8 cellular contexts compared by ENCODE assay signal in genomic region chr7:90157331-90157730, GRCh38. TPM values are rescaled to one million over a fixed set of nuclear protein-coding genes. Genes with fewer than 3 reads are reported as not detected.
DNase-seq lines count a peak whose midpoint lies in the region; ATAC-seq, FAIRE-seq and TF ChIP-seq lines count a peak whose summit lies in the region.
"Not testable (repeated sequence)": the region's sequence is repeated elsewhere in the genome, so short reads cannot be mapped to it uniquely, and the experiment has no call there.
"Had no signal": no experiment of that assay in that cellular context is flagged by ENCODE, and none has a peak within 500 bp of the region (broad histone marks: within the 10 kb centered on the region; RNA-seq: fewer than 3 reads in every experiment).

No MANE protein-coding gene starts in this region.

- peak overlapping the region; percentile 45 for H3K4me3 Mint-ChIP-seq in natural killer cell treated with Interleukin-12 subunit alpha and Interleukin-12 subunit beta and Interleukin-15 and Interleukin-18, amount 100 ng/mL, for 72 hours

- not testable (repeated sequence) for TF ChIP-seq CTCF in LNCaP clone FGC (IDR thresholded peaks at IDR 0.05; ENCODE audit: control insufficient read depth, extremely low read depth, insufficient read depth)

- FAIRE-seq in GM19239 (lab: Jason Lieb, UNC), result peak; percentile 40

- peak overlapping the region; percentile 47 for H3K9ac ChIP-seq in SK-N-MC (ENCODE audit: insufficient read length)

- peak overlapping the region in 1 of 2 donors; percentile 62 for H3K27ac Mint-ChIP-seq in natural killer cell treated with Interleukin-12 subunit alpha and Interleukin-12 subunit beta and Interleukin-15 and Interleukin-18, amount 100 ng/mL, for 72 hours

- H3K9me3 Mint-ChIP-seq in natural killer cell treated with Interleukin-12 subunit alpha and Interleukin-12 subunit beta and Interleukin-15 and Interleukin-18, amount 100 ng/mL, for 72 hours, result not testable (repeated sequence)

- DNase-seq in AG20443 (ENCODE audit: low spot score), result peak; percentile 48
- not testable (repeated sequence) for DNase-seq in GM19239 (ENCODE audit: insufficient read length, low spot score); SK-N-MC (ENCODE audit: low read depth, low spot score); natural killer cell treated with Interleukin-12 subunit alpha and Interleukin-12 subunit beta and Interleukin-15 and Interleukin-18, amount 100 ng/mL, for 72 hours (ENCODE audit: low spot score)
- DNase-seq in LNCaP clone FGC (ENCODE audit: low read depth), result peak; percentile 77
- DNase-seq in dedifferentiated amniotic fluid mesenchymal stem cell (ENCODE audit: extremely low spot score), result peak; percentile 25
- peak; percentile 89 for DNase-seq in fibroblast of peridontal ligament (ENCODE audit: extremely low read depth)

- H3K4me3 ChIP-seq in LNCaP clone FGC (ENCODE audit: low read depth, low read length), result not testable (repeated sequence)
- peak overlapping the region; percentile 98 for H3K4me3 ChIP-seq in SK-N-MC

- peak overlapping the region; percentile 81 for H3K27ac ChIP-seq in SK-N-MC

- H3K9me3 ChIP-seq in SK-N-MC (ENCODE audit: low read depth, low read length), result not testable (repeated sequence)

- H3K36me3 Mint-ChIP-seq in natural killer cell treated with Interleukin-12 subunit alpha and Interleukin-12 subunit beta and Interleukin-15 and Interleukin-18, amount 100 ng/mL, for 72 hours, result not testable (repeated sequence)

- peaks cover 35% of the 10 kb centered on the region for H3K36me3 ChIP-seq in SK-N-MC (ENCODE audit: insufficient read depth, low read length)

- not testable (repeated sequence) for ATAC-seq in natural killer cell treated with Interleukin-12 subunit alpha and Interleukin-12 subunit beta and Interleukin-15 and Interleukin-18, amount 100 ng/mL, for 72 hours

- not testable (repeated sequence) for H3K27me3 Mint-ChIP-seq in natural killer cell treated with Interleukin-12 subunit alpha and Interleukin-12 subunit beta and Interleukin-15 and Interleukin-18, amount 100 ng/mL, for 72 hours

- peaks cover 8 to 15% of the 10 kb centered on the region in 2 donors for H3K4me1 Mint-ChIP-seq in natural killer cell treated with Interleukin-12 subunit alpha and Interleukin-12 subunit beta and Interleukin-15 and Interleukin-18, amount 100 ng/mL, for 72 hours (ENCODE audit: low read depth in 2 of 2)

RNA-seq across cellular contexts. Expression of gene STEAP1, which starts 3.1 kb away (rescaled TPM):
- 10 to 100 TPM; 13.2 to 37.2 TPM for total RNA-seq in natural killer cell treated with Interleukin-12 subunit alpha and Interleukin-12 subunit beta and Interleukin-15 and Interleukin-18, amount 100 ng/mL, for 72 hours
- total RNA-seq: CD4-positive, alpha-beta T cell had no signal

RNA-seq across cellular contexts. Expression of gene STEAP2, which starts 54.2 kb away (rescaled TPM):
- total RNA-seq in natural killer cell treated with Interleukin-12 subunit alpha and Interleukin-12 subunit beta and Interleukin-15 and Interleukin-18, amount 100 ng/mL, for 72 hours, result 1 to 10 TPM; 1.8 to 3.1 TPM
- total RNA-seq: CD4-positive, alpha-beta T cell had no signal
